ENCODE assay signal across 1 cellular context in the genomic region with DNA sequence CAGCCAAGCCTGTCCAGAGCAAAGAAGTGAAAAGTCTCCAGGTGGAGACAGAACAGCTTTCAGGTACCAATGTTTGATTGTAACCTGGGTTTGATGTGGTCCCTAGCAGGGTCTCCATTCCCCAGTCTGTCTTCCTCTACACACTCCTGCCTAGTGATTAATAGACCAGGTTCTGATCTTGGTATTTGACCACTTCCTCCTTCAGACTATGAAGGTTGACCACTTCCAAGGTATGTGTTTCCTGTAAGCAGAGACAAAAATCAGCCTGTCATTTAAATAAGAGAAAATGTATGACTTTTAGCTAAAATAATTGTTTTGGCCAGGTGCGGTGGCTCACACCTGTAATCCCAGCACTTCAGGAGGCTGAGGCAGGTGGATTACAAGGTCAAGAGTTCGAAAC.
TF ChIP-seq lines count a peak whose summit lies in the region.

No MANE protein-coding gene starts in this region.

TF ChIP-seq in GM12878, 131 proteins besides CTCF, POLR2A, EP300 and RAD21:
- TF ChIP-seq DPF2 (IDR thresholded peaks at IDR 0.05) (0 out of 2 replicates have a peak, but pooled peaks have one; percentile 20), ETV6 (conservative IDR thresholded peaks at IDR 0.05 in 1 of 2, IDR thresholded peaks at IDR 0.05 in 1 of 2; ENCODE audit: borderline replicate concordance in 1 of 2, low read depth in 1 of 2) (peak; percentile 68 to 96; a peak in 2 of 4 replicates), STAT1 (conservative IDR thresholded peaks at IDR 0.05) (no peak), SIN3A (IDR thresholded peaks at IDR 0.05; ENCODE audit: low read depth, low read length) (no peak), RUNX3 (IDR thresholded peaks at IDR 0.05; ENCODE audit: low read length) (peak; percentile 90), IKZF2 (IDR thresholded peaks at IDR 0.05) (peak; percentile 23 to 54; a peak in 2 of 4 replicates), RB1 (IDR thresholded peaks at IDR 0.05; ENCODE audit: borderline replicate concordance) (no peak), MTA2 (IDR thresholded peaks at IDR 0.05; ENCODE audit: low read depth) (peak; percentile 59), ATF7 (IDR thresholded peaks at IDR 0.05; ENCODE audit: low read depth) (0 out of 2 replicates have a peak, but pooled peaks have one; percentile 19), GATAD2B (conservative IDR thresholded peaks at IDR 0.05; ENCODE audit: low read depth) (0 out of 2 replicates have a peak, but pooled peaks have one; percentile 32), IKZF1 (conservative IDR thresholded peaks at IDR 0.05) (peak; percentile 59), ATF2 (IDR thresholded peaks at IDR 0.05; ENCODE audit: low read length) (peak; percentile 49; the same call in 1 of the 2 replicates), TCF7 (IDR thresholded peaks at IDR 0.05; ENCODE audit: borderline replicate concordance) (peak; percentile 52; the same call in 1 of the 2 replicates), BMI1 (IDR thresholded peaks at IDR 0.05; ENCODE audit: borderline replicate concordance) (no peak), NR2F1 (conservative IDR thresholded peaks at IDR 0.05) (peak; percentile 53; the same call in 1 of the 2 replicates), E2F8 (IDR thresholded peaks at IDR 0.05; ENCODE audit: low read depth, partially characterized antibody) (no peak), CHD1 (IDR thresholded peaks at IDR 0.05; ENCODE audit: low read depth, low read length) (no peak), MEF2A (IDR thresholded peaks at IDR 0.05; ENCODE audit: insufficient read depth, low read depth, low read length) (no peak), CBFB (IDR thresholded peaks at IDR 0.05; ENCODE audit: low read depth) (0 out of 2 replicates have a peak, but pooled peaks have one; percentile 17), SPI1 (IDR thresholded peaks at IDR 0.05; ENCODE audit: borderline replicate concordance, insufficient read depth, low read depth, low read length) (peak; percentile 77; the same call in 1 of the 2 replicates)
- TF ChIP-seq, protein P1, sequence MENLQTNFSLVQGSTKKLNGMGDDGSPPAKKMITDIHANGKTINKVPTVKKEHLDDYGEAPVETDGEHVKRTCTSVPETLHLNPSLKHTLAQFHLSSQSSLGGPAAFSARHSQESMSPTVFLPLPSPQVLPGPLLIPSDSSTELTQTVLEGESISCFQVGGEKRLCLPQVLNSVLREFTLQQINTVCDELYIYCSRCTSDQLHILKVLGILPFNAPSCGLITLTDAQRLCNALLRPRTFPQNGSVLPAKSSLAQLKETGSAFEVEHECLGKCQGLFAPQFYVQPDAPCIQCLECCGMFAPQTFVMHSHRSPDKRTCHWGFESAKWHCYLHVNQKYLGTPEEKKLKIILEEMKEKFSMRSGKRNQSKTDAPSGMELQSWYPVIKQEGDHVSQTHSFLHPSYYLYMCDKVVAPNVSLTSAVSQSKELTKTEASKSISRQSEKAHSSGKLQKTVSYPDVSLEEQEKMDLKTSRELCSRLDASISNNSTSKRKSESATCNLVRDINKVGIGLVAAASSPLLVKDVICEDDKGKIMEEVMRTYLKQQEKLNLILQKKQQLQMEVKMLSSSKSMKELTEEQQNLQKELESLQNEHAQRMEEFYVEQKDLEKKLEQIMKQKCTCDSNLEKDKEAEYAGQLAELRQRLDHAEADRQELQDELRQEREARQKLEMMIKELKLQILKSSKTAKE (IDR thresholded peaks at IDR 0.05; ENCODE audit: low read depth, poor library complexity, severe bottlenecking), result no peak
- TF ChIP-seq, protein P2, sequence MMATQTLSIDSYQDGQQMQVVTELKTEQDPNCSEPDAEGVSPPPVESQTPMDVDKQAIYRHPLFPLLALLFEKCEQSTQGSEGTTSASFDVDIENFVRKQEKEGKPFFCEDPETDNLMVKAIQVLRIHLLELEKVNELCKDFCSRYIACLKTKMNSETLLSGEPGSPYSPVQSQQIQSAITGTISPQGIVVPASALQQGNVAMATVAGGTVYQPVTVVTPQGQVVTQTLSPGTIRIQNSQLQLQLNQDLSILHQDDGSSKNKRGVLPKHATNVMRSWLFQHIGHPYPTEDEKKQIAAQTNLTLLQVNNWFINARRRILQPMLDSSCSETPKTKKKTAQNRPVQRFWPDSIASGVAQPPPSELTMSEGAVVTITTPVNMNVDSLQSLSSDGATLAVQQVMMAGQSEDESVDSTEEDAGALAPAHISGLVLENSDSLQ (IDR thresholded peaks at IDR 0.05), result peak; percentile 69
- TF ChIP-seq, protein P3, sequence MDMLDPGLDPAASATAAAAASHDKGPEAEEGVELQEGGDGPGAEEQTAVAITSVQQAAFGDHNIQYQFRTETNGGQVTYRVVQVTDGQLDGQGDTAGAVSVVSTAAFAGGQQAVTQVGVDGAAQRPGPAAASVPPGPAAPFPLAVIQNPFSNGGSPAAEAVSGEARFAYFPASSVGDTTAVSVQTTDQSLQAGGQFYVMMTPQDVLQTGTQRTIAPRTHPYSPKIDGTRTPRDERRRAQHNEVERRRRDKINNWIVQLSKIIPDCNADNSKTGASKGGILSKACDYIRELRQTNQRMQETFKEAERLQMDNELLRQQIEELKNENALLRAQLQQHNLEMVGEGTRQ (IDR thresholded peaks at IDR 0.05; ENCODE audit: borderline replicate concordance, low read depth, low read length), result no peak
- TF ChIP-seq, protein P4, sequence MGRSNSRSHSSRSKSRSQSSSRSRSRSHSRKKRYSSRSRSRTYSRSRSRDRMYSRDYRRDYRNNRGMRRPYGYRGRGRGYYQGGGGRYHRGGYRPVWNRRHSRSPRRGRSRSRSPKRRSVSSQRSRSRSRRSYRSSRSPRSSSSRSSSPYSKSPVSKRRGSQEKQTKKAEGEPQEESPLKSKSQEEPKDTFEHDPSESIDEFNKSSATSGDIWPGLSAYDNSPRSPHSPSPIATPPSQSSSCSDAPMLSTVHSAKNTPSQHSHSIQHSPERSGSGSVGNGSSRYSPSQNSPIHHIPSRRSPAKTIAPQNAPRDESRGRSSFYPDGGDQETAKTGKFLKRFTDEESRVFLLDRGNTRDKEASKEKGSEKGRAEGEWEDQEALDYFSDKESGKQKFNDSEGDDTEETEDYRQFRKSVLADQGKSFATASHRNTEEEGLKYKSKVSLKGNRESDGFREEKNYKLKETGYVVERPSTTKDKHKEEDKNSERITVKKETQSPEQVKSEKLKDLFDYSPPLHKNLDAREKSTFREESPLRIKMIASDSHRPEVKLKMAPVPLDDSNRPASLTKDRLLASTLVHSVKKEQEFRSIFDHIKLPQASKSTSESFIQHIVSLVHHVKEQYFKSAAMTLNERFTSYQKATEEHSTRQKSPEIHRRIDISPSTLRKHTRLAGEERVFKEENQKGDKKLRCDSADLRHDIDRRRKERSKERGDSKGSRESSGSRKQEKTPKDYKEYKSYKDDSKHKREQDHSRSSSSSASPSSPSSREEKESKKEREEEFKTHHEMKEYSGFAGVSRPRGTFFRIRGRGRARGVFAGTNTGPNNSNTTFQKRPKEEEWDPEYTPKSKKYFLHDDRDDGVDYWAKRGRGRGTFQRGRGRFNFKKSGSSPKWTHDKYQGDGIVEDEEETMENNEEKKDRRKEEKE (IDR thresholded peaks at IDR 0.05), result no peak
